ENCODE assay signal across 2 cellular contexts in the genomic region with DNA sequence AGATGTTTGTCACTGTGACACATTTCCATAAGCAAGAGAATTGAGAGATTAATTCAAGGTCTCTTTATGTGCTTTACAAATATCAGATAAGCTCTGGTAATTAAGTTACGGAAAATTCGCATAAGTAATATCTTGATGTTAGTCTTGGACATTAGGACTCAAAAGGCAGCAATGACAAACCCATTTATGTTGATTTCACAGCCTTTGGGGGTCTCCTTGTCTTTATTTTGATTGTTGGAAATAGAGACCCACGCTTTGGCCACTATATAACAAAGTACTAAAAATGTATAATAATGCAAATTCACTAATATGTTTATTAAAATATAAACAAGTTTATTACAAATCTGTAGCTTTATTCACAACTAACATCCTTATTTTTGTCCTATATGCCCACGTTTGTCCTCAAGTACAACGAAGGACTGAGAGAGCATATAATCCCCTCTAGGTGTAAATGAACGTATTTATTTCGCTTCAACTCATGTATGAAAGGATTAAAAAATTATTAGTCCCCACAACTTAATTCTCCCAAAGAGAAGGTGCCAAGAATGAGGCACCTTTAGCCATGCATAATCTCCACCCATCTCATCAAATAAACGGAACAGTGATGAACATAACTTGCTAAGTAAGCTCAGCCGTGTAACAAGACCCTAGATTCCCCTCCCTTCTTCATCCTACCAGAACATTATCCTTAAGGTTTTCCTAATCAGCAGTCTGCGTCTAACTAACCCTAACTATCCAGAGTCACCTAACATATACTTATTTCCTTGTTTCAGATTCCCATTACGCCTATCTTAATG.
A peak's percentile ranks its signal among the peaks of the same experiment; 100 is the strongest.
TF ChIP-seq lines count a peak whose summit lies in the region.

No MANE protein-coding gene starts in this region.

TF ChIP-seq in GM12878, 131 proteins besides CTCF, POLR2A, EP300 and RAD21:
- TF ChIP-seq HDAC6 (IDR thresholded peaks at IDR 0.05; ENCODE audit: unreplicated experiment): no peak
- TF ChIP-seq TAF1 (IDR thresholded peaks at IDR 0.05; ENCODE audit: borderline replicate concordance, low read depth, low read length): no peak
- no peak for TF ChIP-seq NBN (IDR thresholded peaks at IDR 0.05)
- no peak for TF ChIP-seq BCL11A (IDR thresholded peaks at IDR 0.05; ENCODE audit: low read depth, low read length)
- TF ChIP-seq, protein P1, sequence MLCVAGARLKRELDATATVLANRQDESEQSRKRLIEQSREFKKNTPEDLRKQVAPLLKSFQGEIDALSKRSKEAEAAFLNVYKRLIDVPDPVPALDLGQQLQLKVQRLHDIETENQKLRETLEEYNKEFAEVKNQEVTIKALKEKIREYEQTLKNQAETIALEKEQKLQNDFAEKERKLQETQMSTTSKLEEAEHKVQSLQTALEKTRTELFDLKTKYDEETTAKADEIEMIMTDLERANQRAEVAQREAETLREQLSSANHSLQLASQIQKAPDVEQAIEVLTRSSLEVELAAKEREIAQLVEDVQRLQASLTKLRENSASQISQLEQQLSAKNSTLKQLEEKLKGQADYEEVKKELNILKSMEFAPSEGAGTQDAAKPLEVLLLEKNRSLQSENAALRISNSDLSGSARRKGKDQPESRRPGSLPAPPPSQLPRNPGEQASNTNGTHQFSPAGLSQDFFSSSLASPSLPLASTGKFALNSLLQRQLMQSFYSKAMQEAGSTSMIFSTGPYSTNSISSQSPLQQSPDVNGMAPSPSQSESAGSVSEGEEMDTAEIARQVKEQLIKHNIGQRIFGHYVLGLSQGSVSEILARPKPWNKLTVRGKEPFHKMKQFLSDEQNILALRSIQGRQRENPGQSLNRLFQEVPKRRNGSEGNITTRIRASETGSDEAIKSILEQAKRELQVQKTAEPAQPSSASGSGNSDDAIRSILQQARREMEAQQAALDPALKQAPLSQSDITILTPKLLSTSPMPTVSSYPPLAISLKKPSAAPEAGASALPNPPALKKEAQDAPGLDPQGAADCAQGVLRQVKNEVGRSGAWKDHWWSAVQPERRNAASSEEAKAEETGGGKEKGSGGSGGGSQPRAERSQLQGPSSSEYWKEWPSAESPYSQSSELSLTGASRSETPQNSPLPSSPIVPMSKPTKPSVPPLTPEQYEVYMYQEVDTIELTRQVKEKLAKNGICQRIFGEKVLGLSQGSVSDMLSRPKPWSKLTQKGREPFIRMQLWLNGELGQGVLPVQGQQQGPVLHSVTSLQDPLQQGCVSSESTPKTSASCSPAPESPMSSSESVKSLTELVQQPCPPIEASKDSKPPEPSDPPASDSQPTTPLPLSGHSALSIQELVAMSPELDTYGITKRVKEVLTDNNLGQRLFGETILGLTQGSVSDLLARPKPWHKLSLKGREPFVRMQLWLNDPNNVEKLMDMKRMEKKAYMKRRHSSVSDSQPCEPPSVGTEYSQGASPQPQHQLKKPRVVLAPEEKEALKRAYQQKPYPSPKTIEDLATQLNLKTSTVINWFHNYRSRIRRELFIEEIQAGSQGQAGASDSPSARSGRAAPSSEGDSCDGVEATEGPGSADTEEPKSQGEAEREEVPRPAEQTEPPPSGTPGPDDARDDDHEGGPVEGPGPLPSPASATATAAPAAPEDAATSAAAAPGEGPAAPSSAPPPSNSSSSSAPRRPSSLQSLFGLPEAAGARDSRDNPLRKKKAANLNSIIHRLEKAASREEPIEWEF (IDR thresholded peaks at IDR 0.05; ENCODE audit: insufficient replicate concordance, low read depth, low read length): no peak
- no peak for TF ChIP-seq TCF3 (IDR thresholded peaks at IDR 0.05; ENCODE audit: borderline replicate concordance, insufficient read depth, low read depth, low read length)
- TF ChIP-seq, protein P2, sequence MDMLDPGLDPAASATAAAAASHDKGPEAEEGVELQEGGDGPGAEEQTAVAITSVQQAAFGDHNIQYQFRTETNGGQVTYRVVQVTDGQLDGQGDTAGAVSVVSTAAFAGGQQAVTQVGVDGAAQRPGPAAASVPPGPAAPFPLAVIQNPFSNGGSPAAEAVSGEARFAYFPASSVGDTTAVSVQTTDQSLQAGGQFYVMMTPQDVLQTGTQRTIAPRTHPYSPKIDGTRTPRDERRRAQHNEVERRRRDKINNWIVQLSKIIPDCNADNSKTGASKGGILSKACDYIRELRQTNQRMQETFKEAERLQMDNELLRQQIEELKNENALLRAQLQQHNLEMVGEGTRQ (IDR thresholded peaks at IDR 0.05; ENCODE audit: borderline replicate concordance, low read depth, low read length): no peak
- TF ChIP-seq CHD4 (IDR thresholded peaks at IDR 0.05): no peak
- TF ChIP-seq ZBTB11 (CRISPR knock-in tag; IDR thresholded peaks at IDR 0.05): no peak
TF ChIP-seq in GM12878: peak in this region for 0.

TF ChIP-seq in HepG2, 621 proteins besides CTCF, POLR2A, EP300 and RAD21:
- TF ChIP-seq ZSCAN30 (CRISPR knock-in tag; IDR thresholded peaks at IDR 0.05): 0 out of 2 replicates have a peak, but pooled peaks have one; percentile 51
- no peak for TF ChIP-seq SOX13 (IDR thresholded peaks at IDR 0.05)
- TF ChIP-seq SOX13 (CRISPR knock-in tag; conservative IDR thresholded peaks at IDR 0.05 in 1 of 2, IDR thresholded peaks at IDR 0.05 in 1 of 2): no peak
- TF ChIP-seq ATF7 (IDR thresholded peaks at IDR 0.05): no peak
- no peak for TF ChIP-seq ATF7 (CRISPR knock-in tag; IDR thresholded peaks at IDR 0.05)
